Comparison of ENCODE assay signal across 19 cellular contexts in genomic region chr2:238701907-238702206, GRCh38.
A peak's percentile ranks its signal among the peaks of the same experiment; 100 is the strongest.
DNase-seq lines count a peak whose midpoint lies in the region; ATAC-seq, FAIRE-seq and TF ChIP-seq lines count a peak whose summit lies in the region.
"Had no signal": no experiment of that assay in that cellular context is flagged by ENCODE, and none has a peak within 500 bp of the region (broad histone marks: within the 10 kb centered on the region; RNA-seq: fewer than 3 reads in every experiment).

No MANE protein-coding gene starts in this region.

- H3K4me1 ChIP-seq in small intestine (ENCODE audit: control insufficient read depth in 2 of 2, insufficient read depth in 1 of 2, low read depth in 1 of 2, low read length in 1 of 2) = no peaks in the 10 kb centered on the region

- no peak for FAIRE-seq in small intestine (lab: Jason Lieb, UNC)
- FAIRE-seq: G401.6 had no signal

- no peaks in the 10 kb centered on the region for H3K36me3 ChIP-seq in small intestine (ENCODE audit: control insufficient read depth in 2 of 2, insufficient read depth in 2 of 2, low read length in 2 of 2)

- H3K27ac ChIP-seq in coronary artery (no peak overlapping the region), small intestine (ENCODE audit: low read depth in 1 of 2, low read length in 1 of 2) (no peak overlapping the region)
- H3K27ac ChIP-seq: 22Rv1, RWPE1 had no signal

- H3K27me3 Mint-ChIP-seq in nephron progenitor cell (ENCODE audit: low read depth, poor library complexity) = no peaks in the 10 kb centered on the region
- H3K27me3 Mint-ChIP-seq: CD4-positive, CD25-positive, alpha-beta regulatory T cell had no signal

- H3K27ac Mint-ChIP-seq in nephron progenitor cell = peak overlapping the region; percentile 90
- H3K27ac Mint-ChIP-seq: CD4-positive, CD25-positive, alpha-beta regulatory T cell; GM23338 had no signal

- no peak overlapping the region for H3K4me3 Mint-ChIP-seq in nephron progenitor cell
- H3K4me3 Mint-ChIP-seq: CD4-positive, CD25-positive, alpha-beta regulatory T cell; GM23338 had no signal

- 9 to 63% (median 28%) methylated on average over 7 of the region's 7 CpGs for WGBS in small intestine, 3 donors

- peak in 2 of 3 experiments; percentile 4 to 63 for DNase-seq in NCI-H1417 (lab: John Stamatoyannopoulos, UW)
- DNase-seq in NCI-H1417 treated with DMSO at 0.1 percent for 48 hours (lab: John Stamatoyannopoulos, UW) = no peak
- DNase-seq in coronary artery (ENCODE audit: low spot score) = peak; percentile 61
- no peak for DNase-seq in nephron progenitor cell
- peak; percentile 4 for DNase-seq in small intestine
- no peak for DNase-seq in NCI-H2196 (lab: John Stamatoyannopoulos, UW; ENCODE audit: unreplicated experiment)
- no peak for DNase-seq in NCI-H226
- DNase-seq: CD4-positive, CD25-positive, alpha-beta regulatory T cell; COR-L47; HCEC 1CT; NCI-H1092 treated with DMSO at 0.1 percent for 48 hours; NCI-H510A treated with DMSO at 0.1 percent for 48 hours; NCI-H774; PC-3 had no signal

- no peaks in the 10 kb centered on the region for H3K27me3 ChIP-seq in small intestine (ENCODE audit: control insufficient read depth in 2 of 2, insufficient read depth in 2 of 2, low read length in 2 of 2)

- no peaks in the 10 kb centered on the region for H3K36me3 Mint-ChIP-seq in nephron progenitor cell (ENCODE audit: low read depth)
- H3K36me3 Mint-ChIP-seq: CD4-positive, CD25-positive, alpha-beta regulatory T cell had no signal

- no peak for ATAC-seq in GM21528 (IDR thresholded peaks at IDR 0.05; ENCODE audit: low FRiP score, unreplicated experiment)
- ATAC-seq: GM23338, PC-3 had no signal

- no peaks in the 10 kb centered on the region for H3K9me3 ChIP-seq in small intestine (ENCODE audit: control insufficient read depth, low read depth)

- H3K4me1 Mint-ChIP-seq in nephron progenitor cell = peaks cover 21% of the 10 kb centered on the region
- H3K4me1 Mint-ChIP-seq: CD4-positive, CD25-positive, alpha-beta regulatory T cell; GM23338 had no signal

- no peak for TF ChIP-seq CTCF in coronary artery (IDR thresholded peaks at IDR 0.05)
- no peak for TF ChIP-seq CTCF in nephron progenitor cell (IDR thresholded peaks at IDR 0.05)

- H3K9me3 Mint-ChIP-seq in nephron progenitor cell = no peaks in the 10 kb centered on the region
- H3K9me3 Mint-ChIP-seq: GM23338 had no signal

- H3K4me3 ChIP-seq in coronary artery (no peak overlapping the region), small intestine (ENCODE audit: low read depth in 1 of 2, low read length in 2 of 2) (no peak overlapping the region)
- H3K4me3 ChIP-seq: GM23338 had no signal

Comparison
In these comparisons a context has a peak if more than half of its experiments do, and no peak if none do; other contexts are left out.
1. DNase-seq: peak in NCI-H1417 (2 of 3), coronary artery (single experiment) and small intestine (single experiment); none in NCI-H1417 treated with DMSO at 0.1 percent for 48 hours (single experiment), nephron progenitor cell (single experiment), NCI-H2196 (single experiment) and NCI-H226 (single experiment).